In the genomic region with DNA sequence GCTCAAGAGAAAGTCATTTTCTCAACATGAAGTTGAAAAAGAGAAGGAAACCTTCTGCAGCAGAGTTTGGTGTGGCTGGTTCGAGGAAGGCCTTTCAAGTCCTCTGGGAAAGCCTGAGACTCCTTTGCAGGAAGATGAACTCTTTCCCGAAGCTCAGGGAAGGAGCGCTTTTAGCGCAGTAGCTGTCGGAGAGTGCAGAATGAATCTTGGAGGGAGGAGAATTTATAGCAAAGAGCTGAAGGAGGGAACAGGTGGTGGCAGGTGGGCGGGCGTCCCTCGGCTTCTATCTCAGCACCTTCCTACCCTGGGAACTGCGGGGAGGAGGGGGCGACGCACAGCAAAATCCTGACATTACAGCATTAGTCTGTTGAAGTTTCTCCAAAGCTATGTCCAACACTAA, we compare ENCODE assay signal across 8 cellular contexts. TPM values are rescaled to one million over a fixed set of nuclear protein-coding genes. Genes with fewer than 3 reads are reported as not detected.
DNase-seq lines count a peak whose midpoint lies in the region; ATAC-seq and TF ChIP-seq lines count a peak whose summit lies in the region.

A gene (minus strand): TSS at position 198 of the 400 bp plus-strand sequence. CDS start 436 bp downstream, outside the sequence.

- intact Hi-C loops in A673 (cut with micrococcal nuclease; ENCODE audit: unreplicated experiment) = loop anchor here (5.0 kb wide), 1 partner anchor 65 kb away; no protein-coding TSS in a partner anchor

- CTCF ChIA-PET in A673 (lab: Charles Lee) = interaction anchor here (0.5 kb wide), 1 partner anchor 117 kb away, joined by 4 read pairs; no protein-coding TSS in a partner anchor

- H3K9ac ChIP-seq in HUES48 (ENCODE audit: low read depth, low read length) = peak within 1 kb of the TSS; percentile 91
- H3K9ac ChIP-seq in muscle layer of colon (ENCODE audit: low read length) = peak within 1 kb of the TSS; percentile 68

- POLR2A ChIA-PET in A673 (lab: Charles Lee; ENCODE audit: low non-redundant PET) = no interaction called here

- H3K27ac ChIP-seq in A673 (ENCODE audit: low read depth, low read length, poor library complexity, severe bottlenecking) = no peak within 1 kb of the TSS
- H3K27ac ChIP-seq in HUES48 (ENCODE audit: low read depth, low read length) = peak within 1 kb of the TSS; percentile 14
- peak within 1 kb of the TSS; percentile 73 for H3K27ac ChIP-seq in muscle layer of colon (ENCODE audit: low read depth, low read length)

- no peak for ATAC-seq in GM21717 (IDR thresholded peaks at IDR 0.05; ENCODE audit: unreplicated experiment)
- no peak for ATAC-seq in HG03280 (IDR thresholded peaks at IDR 0.05; ENCODE audit: unreplicated experiment)
- ATAC-seq in GM19455 (IDR thresholded peaks at IDR 0.05; ENCODE audit: unreplicated experiment) = no peak

- DNase-seq in A673 (ENCODE audit: low spot score) = no peak
- DNase-seq in cerebellum (ENCODE audit: low spot score) = peak; percentile 48
- DNase-seq in 8988T = no peak

- H3K9me3 ChIP-seq in A673 (ENCODE audit: low read depth, low read length, poor library complexity, severe bottlenecking) (no peaks in the 10 kb centered on the region), HUES48 (ENCODE audit: control insufficient read depth, insufficient read depth, low read length) (no peaks in the 10 kb centered on the region), muscle layer of colon (ENCODE audit: low read length) (no peaks in the 10 kb centered on the region)

- H3K27me3 ChIP-seq in A673 (replicated peaks; ENCODE audit: insufficient read depth, low read depth, low read length, poor library complexity) (peaks cover 6% of the 10 kb centered on the region), HUES48 (ENCODE audit: control insufficient read depth, insufficient read depth, low read length) (peaks cover 35% of the 10 kb centered on the region), muscle layer of colon (ENCODE audit: control insufficient read depth in 1 of 2, insufficient read depth in 2 of 2, low read length in 2 of 2) (no peaks in the 10 kb centered on the region)

- TF ChIP-seq CTCF in A673 (conservative IDR thresholded peaks at IDR 0.05; ENCODE audit: low read depth, low read length) = no peak

- no TSS peak for BruUV-seq in A673 (replicated peaks; lab: Mats Ljungman, UMichigan)

- H3K36me3 ChIP-seq in A673 (ENCODE audit: insufficient read depth, low read length, poor library complexity, severe bottlenecking) = no peaks in the 10 kb centered on the region
- no peaks in the 10 kb centered on the region for H3K36me3 ChIP-seq in HUES48 (ENCODE audit: control insufficient read depth, insufficient read depth, low read length)
- no peaks in the 10 kb centered on the region for H3K36me3 ChIP-seq in muscle layer of colon (ENCODE audit: insufficient read depth, low read length)

- H3K4me3 ChIP-seq in A673 (ENCODE audit: low read depth, low read length, poor library complexity, severe bottlenecking) (peak within 1 kb of the TSS; percentile 47), HUES48 (ENCODE audit: low read depth, low read length) (peak within 1 kb of the TSS; percentile 90), muscle layer of colon (ENCODE audit: low read depth in 1 of 2, low read length in 2 of 2) (peak within 1 kb of the TSS; percentile 74 to 84)

- H3K4me1 ChIP-seq in A673 (ENCODE audit: insufficient read depth, low read length, poor library complexity, severe bottlenecking) (no peaks in the 10 kb centered on the region), HUES48 (ENCODE audit: control insufficient read depth, insufficient read depth, low read length) (peaks cover 9% of the 10 kb centered on the region), muscle layer of colon (ENCODE audit: insufficient read depth, low read length) (peaks cover 4% of the 10 kb centered on the region)

RNA-seq across cellular contexts. Expression of the gene that starts here (rescaled TPM):
- total RNA-seq in A673 (2021) (not detected in 2 replicates), cerebellum (1.5 TPM)
